Comparison of ENCODE assay signal across 1 cellular context in the genomic region with DNA sequence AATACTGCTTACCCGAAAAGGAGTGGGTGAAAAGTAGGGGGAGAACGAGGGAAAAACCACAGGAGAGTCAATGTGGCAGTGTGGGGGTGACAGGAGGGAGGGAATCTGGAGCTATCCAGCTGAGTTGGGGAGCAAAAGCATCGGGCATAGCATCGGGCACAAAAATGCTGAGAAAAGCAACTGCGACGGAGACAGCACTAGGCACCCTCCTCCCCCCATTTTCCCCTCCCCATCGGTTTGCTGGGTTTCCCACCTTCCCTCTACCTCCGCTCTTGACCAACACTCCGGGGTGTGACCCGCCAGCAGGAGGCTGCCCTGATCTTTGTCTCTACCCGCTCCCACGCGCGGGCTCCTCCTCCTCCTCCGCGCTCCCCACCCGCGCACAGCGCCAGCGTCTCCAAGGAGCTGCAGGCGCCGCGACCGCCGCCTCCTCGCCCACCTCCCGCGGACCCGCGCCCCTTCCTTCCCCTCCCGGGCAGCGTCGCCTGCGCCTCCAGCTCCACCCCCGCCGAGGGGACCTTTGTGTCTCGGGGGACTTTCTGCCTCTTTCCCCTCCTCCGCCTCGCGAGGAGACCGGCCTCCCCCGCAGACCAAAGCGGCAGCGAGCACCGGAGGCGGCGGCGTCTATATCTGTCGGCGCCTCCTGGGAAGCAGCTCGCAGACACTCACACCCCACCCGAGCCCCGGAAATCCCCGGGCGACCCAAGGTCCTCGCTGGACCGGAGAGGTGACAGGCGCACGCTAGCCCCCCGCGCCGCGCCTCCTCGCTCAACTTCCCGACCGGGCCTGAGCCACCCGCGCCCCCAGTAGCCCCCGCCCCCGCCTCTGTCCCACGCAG.
TF ChIP-seq lines count a peak whose summit lies in the region.

No MANE protein-coding gene starts in this region.

TF ChIP-seq in H1, 55 proteins besides CTCF, POLR2A, EP300 and RAD21 (continued from another document):
- no peak for TF ChIP-seq MAFK (IDR thresholded peaks at IDR 0.05; ENCODE audit: low read depth, low read length)
- no peak for TF ChIP-seq BCL11A (IDR thresholded peaks at IDR 0.05; ENCODE audit: low read depth in 2 of 2, low read length in 2 of 2)
- TF ChIP-seq, protein P1, sequence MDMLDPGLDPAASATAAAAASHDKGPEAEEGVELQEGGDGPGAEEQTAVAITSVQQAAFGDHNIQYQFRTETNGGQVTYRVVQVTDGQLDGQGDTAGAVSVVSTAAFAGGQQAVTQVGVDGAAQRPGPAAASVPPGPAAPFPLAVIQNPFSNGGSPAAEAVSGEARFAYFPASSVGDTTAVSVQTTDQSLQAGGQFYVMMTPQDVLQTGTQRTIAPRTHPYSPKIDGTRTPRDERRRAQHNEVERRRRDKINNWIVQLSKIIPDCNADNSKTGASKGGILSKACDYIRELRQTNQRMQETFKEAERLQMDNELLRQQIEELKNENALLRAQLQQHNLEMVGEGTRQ (IDR thresholded peaks at IDR 0.05; ENCODE audit: low read length), result no peak
- peak; percentile 14; the same call in 1 of the 2 replicates for TF ChIP-seq RBBP5 (IDR thresholded peaks at IDR 0.05; ENCODE audit: borderline replicate concordance, low read depth, low read length)
- no peak for TF ChIP-seq POU5F1 (IDR thresholded peaks at IDR 0.05; ENCODE audit: low read depth, low read length)
- TF ChIP-seq TAF7 (optimal IDR thresholded peaks at IDR 0.05; ENCODE audit: borderline replicate concordance, low read depth, low read length), result no peak
